ENCODE assay signal across 9 cellular contexts in the genomic region with DNA sequence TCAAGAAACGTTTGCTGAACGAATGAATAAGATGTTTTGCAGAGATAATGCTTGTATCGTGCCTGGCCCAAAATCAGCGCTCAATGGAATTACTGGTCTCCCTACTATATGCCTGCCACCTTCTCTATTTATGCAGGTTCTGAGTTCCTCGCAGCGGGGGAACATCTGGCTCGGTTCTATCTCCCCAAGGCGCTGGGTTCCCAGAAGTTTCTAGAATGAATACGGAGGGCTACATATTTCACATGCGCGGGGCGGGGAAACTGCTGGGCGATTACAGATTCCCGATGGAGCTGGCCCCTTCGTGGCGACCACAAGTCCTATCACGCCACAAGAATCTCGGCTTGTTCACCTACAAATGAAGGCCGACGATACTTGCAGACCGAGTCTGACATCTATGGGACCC. TPM values are rescaled to one million over a fixed set of nuclear protein-coding genes. Genes with fewer than 3 reads are reported as not detected.
DNase-seq lines count a peak whose midpoint lies in the region; ATAC-seq, FAIRE-seq and TF ChIP-seq lines count a peak whose summit lies in the region.
"Had no signal": no experiment of that assay in that cellular context is flagged by ENCODE, and none has a peak within 500 bp of the region (broad histone marks: within the 10 kb centered on the region; RNA-seq: fewer than 3 reads in every experiment).

No MANE protein-coding gene starts in this region.

- H3K18ac ChIP-seq in H1 (ENCODE audit: extremely low read depth, low read length): peak overlapping the region; percentile 79

- no peak overlapping the region for H2AK5ac ChIP-seq in H1 (ENCODE audit: low read depth, low read length)

- POLR2A ChIA-PET in BJ (lab: Charles Lee): interaction anchor here (0.6 to 0.7 kb wide), 3 partner anchors 10 to 120 kb away, joined by 3 to 11 read pairs (median 3); no protein-coding TSS in a partner anchor
- POLR2A ChIA-PET in H1 (lab: Charles Lee; ENCODE audit: partially characterized antibody): interaction anchor here (0.6 to 3.1 kb wide), 13 partner anchors 11 to 181 kb away, joined by 3 to 26 read pairs (median 6); partner anchors contain the start of genes ABCF3, CAMK2N2 and DVL3

- H2BK12ac ChIP-seq in H1 (ENCODE audit: low read depth, low read length): peak overlapping the region; percentile 53; the same call in 1 of the 2 replicates

- CTCF ChIA-PET in BJ (lab: Yijun Ruan, JAX): interaction anchor here (0.7 to 3.5 kb wide), 7 partner anchors 10 to 243 kb away, joined by 3 to 24 read pairs (median 3); partner anchors contain the start of gene EEF1AKMT4
- CTCF ChIA-PET in H1 (lab: Charles Lee; ENCODE audit: partially characterized antibody): interaction anchor here (1.2 to 3.0 kb wide), 7 partner anchors 10 to 242 kb away, joined by 3 to 25 read pairs (median 4); partner anchors contain the start of gene FAM131A

- no peak for TF ChIP-seq POLR2A in H1 (IDR thresholded peaks at IDR 0.05; ENCODE audit: control extremely low read depth in 1 of 2, low read depth in 2 of 2, low read length in 2 of 2)

- H2BK120ac ChIP-seq in H1 (replicated peaks; ENCODE audit: low read depth, low read length): no peak overlapping the region

- H3K23me2 ChIP-seq in H1 (ENCODE audit: low read depth, low read length): peaks cover 18% of the 10 kb centered on the region

- no peak overlapping the region for H2BK20ac ChIP-seq in H1 (ENCODE audit: low read length)

- H3K4me2 ChIP-seq in H1 (ENCODE audit: insufficient read depth in 1 of 2, low read depth in 2 of 2, low read length in 2 of 2): peak overlapping the region; percentile 89 to 99

- H4K8ac ChIP-seq in H1 (ENCODE audit: extremely low read depth, insufficient read depth, low read length): peak overlapping the region; percentile 88; the same call in 1 of the 2 replicates

- peak overlapping the region; percentile 38 to 92 (median 76); a peak in 6 of 7 replicates for H3K9ac ChIP-seq in H1 (replicated peaks in 1 of 4; ENCODE audit: extremely low read depth in 1 of 4, low read depth in 3 of 4, low read length in 3 of 4)

- no peak overlapping the region for H3K14ac ChIP-seq in H1 (ENCODE audit: insufficient read length)

- H3K4me3 ChIP-seq in BJ (ENCODE audit: low read depth, low read length) (peak overlapping the region; percentile 85), H1 (ENCODE audit: extremely low read depth in 1 of 4, insufficient read depth in 2 of 4, low read depth in 3 of 4, low read length in 4 of 4) (peak overlapping the region; percentile 82 to 98 (median 88))

- DNase-seq in BJ (ENCODE audit: low read depth) (no peak), NCI-H2227 treated with DMSO at 0.1 percent for 48 hours (lab: John Stamatoyannopoulos, UW) (peak; percentile 52), H1 (ENCODE audit: low read depth in 1 of 2, low spot score in 2 of 2) (no peak), RCC 7860 (ENCODE audit: low spot score) (no peak)
- no peak for DNase-seq in natural killer cell treated with Interleukin-12 subunit alpha and Interleukin-12 subunit beta and Interleukin-15 and Interleukin-18, amount 100 ng/mL, for 72 hours (ENCODE audit: low spot score)
- no peak for DNase-seq in stimulated activated CD4-positive, alpha-beta T cell treated with anti-CD3 and anti-CD28 coated beads, Interleukin-12 subunit alpha, Interleukin-12 subunit beta, amount 100 ng/mL, for 4 hours

- no peak overlapping the region for H3K27ac ChIP-seq in H1 (ENCODE audit: low read depth, low read length)

- H3K9me3 ChIP-seq in H1 (ENCODE audit: insufficient read depth in 2 of 2, low read depth in 1 of 2, low read length in 1 of 2): no peaks in the 10 kb centered on the region

- WGBS in H1 (ENCODE audit: extremely low coverage in 1 of 2, insufficient coverage in 1 of 2, insufficient read length in 1 of 2, insufficient replicate concordance in 2 of 2, low coverage in 1 of 2, low lambda C conversion rate in 2 of 2, missing lambda C conversion rate in 1 of 2), 2 experiments: 1% methylated on average over 21 of the region's 21 CpGs; no CpG with 5 or more reads in 1 of the 2 experiments

- H4K91ac ChIP-seq in H1 (replicated peaks; ENCODE audit: insufficient read length, low read length): peak overlapping the region; percentile 29

- no peak for TF ChIP-seq RAD21 in H1 (IDR thresholded peaks at IDR 0.05 in 1 of 2, conservative IDR thresholded peaks at IDR 0.05 in 1 of 2; ENCODE audit: low read depth in 2 of 2, low read length in 2 of 2)

- H3K36me3 Mint-ChIP-seq in natural killer cell treated with Interleukin-12 subunit alpha and Interleukin-12 subunit beta and Interleukin-15 and Interleukin-18, amount 100 ng/mL, for 72 hours: no peaks in the 10 kb centered on the region

- H3K27ac Mint-ChIP-seq in natural killer cell treated with Interleukin-12 subunit alpha and Interleukin-12 subunit beta and Interleukin-15 and Interleukin-18, amount 100 ng/mL, for 72 hours: peak overlapping the region; percentile 82 to 98

- ATAC-seq in GM21619 (IDR thresholded peaks at IDR 0.05; ENCODE audit: unreplicated experiment) (peak; percentile 5), HG03571 (IDR thresholded peaks at IDR 0.05; ENCODE audit: unreplicated experiment) (no peak)
- peak; percentile 14 to 18 for ATAC-seq in natural killer cell treated with Interleukin-12 subunit alpha and Interleukin-12 subunit beta and Interleukin-15 and Interleukin-18, amount 100 ng/mL, for 72 hours

- FAIRE-seq in H1 (lab: Jason Lieb, UNC): no peak
- FAIRE-seq in RCC 7860 (lab: Jason Lieb, UNC): no peak

- H3K27me3 ChIP-seq in BJ (ENCODE audit: control insufficient read depth, insufficient read depth, low read length) (no peaks in the 10 kb centered on the region), H1 (replicated peaks in 1 of 4; ENCODE audit: control insufficient read depth in 3 of 4, extremely low read depth in 1 of 4, insufficient read depth in 3 of 4, low read length in 3 of 4) (no peaks in the 10 kb centered on the region)

- no peaks in the 10 kb centered on the region; the same call in 1 of the 2 replicates for H3K79me1 ChIP-seq in H1 (ENCODE audit: low read depth, low read length)

- H3K36me3 ChIP-seq in BJ (ENCODE audit: control insufficient read depth, insufficient read depth, low read length): peaks cover 3% of the 10 kb centered on the region; the same call in 1 of the 2 replicates
- peaks cover 0 to 3% (median 0%) of the 10 kb centered on the region in 4 experiments; a peak in 1 of 8 replicates for H3K36me3 ChIP-seq in H1 (ENCODE audit: control insufficient read depth in 2 of 4, insufficient read depth in 4 of 4, low read length in 3 of 4)

- no peaks in the 10 kb centered on the region for H3K27me3 Mint-ChIP-seq in natural killer cell treated with Interleukin-12 subunit alpha and Interleukin-12 subunit beta and Interleukin-15 and Interleukin-18, amount 100 ng/mL, for 72 hours

- no peak for TF ChIP-seq CTCF in BJ (IDR thresholded peaks at IDR 0.05; ENCODE audit: insufficient read depth, low read depth, low read length)
- no peak for TF ChIP-seq CTCF in H1 (IDR thresholded peaks at IDR 0.05; ENCODE audit: control extremely low read depth in 1 of 3, insufficient read depth in 1 of 3, low read depth in 1 of 3, low read length in 3 of 3)

- peaks cover 0 to 2% of the 10 kb centered on the region in 2 experiments for H4K20me1 ChIP-seq in H1 (replicated peaks in 1 of 2; ENCODE audit: control insufficient read depth in 1 of 2, insufficient read depth in 2 of 2, low read length in 2 of 2)

- peaks cover 0 to 35% of the 10 kb centered on the region in 2 experiments; a peak in 3 of 4 replicates for H3K79me2 ChIP-seq in H1 (ENCODE audit: control insufficient read depth in 1 of 2, insufficient read depth in 2 of 2, low read length in 2 of 2)

- H4K5ac ChIP-seq in H1 (ENCODE audit: insufficient read length, low read depth, low read length): peak overlapping the region; percentile 69

- H3K9me3 Mint-ChIP-seq in natural killer cell treated with Interleukin-12 subunit alpha and Interleukin-12 subunit beta and Interleukin-15 and Interleukin-18, amount 100 ng/mL, for 72 hours: no peaks in the 10 kb centered on the region

- H3K56ac ChIP-seq in H1 (replicated peaks; ENCODE audit: insufficient read length, low read depth, low read length): no peak overlapping the region

- peaks cover 33 to 34% of the 10 kb centered on the region in 2 donors for H3K4me1 Mint-ChIP-seq in natural killer cell treated with Interleukin-12 subunit alpha and Interleukin-12 subunit beta and Interleukin-15 and Interleukin-18, amount 100 ng/mL, for 72 hours (ENCODE audit: low read depth in 2 of 2)

- peaks cover 2 to 9% (median 3%) of the 10 kb centered on the region in 4 experiments; a peak in 4 of 7 replicates for H3K4me1 ChIP-seq in H1 (replicated peaks in 1 of 4; ENCODE audit: control insufficient read depth in 3 of 4, insufficient read depth in 4 of 4, low read length in 3 of 4)

- H3K4me3 Mint-ChIP-seq in natural killer cell treated with Interleukin-12 subunit alpha and Interleukin-12 subunit beta and Interleukin-15 and Interleukin-18, amount 100 ng/mL, for 72 hours: peak overlapping the region; percentile 90

- TF ChIP-seq EP300 in H1 (IDR thresholded peaks at IDR 0.05; ENCODE audit: borderline replicate concordance in 1 of 2, low read depth in 2 of 2, low read length in 2 of 2): no peak

- H3K23ac ChIP-seq in H1 (ENCODE audit: insufficient read length): no peak overlapping the region

- no peak overlapping the region for H2BK15ac ChIP-seq in H1 (ENCODE audit: low read length)

- H2AFZ ChIP-seq in H1 (ENCODE audit: low read length): peak overlapping the region; percentile 81

- H2BK5ac ChIP-seq in H1 (ENCODE audit: low read depth, low read length): peak overlapping the region; percentile 82

- H3K4ac ChIP-seq in H1 (replicated peaks; ENCODE audit: insufficient read length, low read depth, low read length): no peak overlapping the region

RNA-seq across cellular contexts. Expression of gene EIF2B5, which starts 0.4 kb away (rescaled TPM):
- polyA plus RNA-seq in BJ (2011; rRNA removed) (31.0 and 32.9 TPM in 2 replicates), H1 (2011; rRNA removed) (32.1 and 33.1 TPM in 2 replicates)
- polyA minus RNA-seq in BJ (2011; rRNA and poly(A)+ RNA removed): 21.1 and 26.6 TPM in 2 replicates
- total RNA-seq in H1 (2021; fragmentation: NEBNext Ultra II Directional; extraction: Animal tissue kit (Norgen Biotek cat#: 25700)): 40.0 and 42.5 TPM in 2 replicates
- polyA plus RNA-seq in H1 (2011; cell fraction: cytosol; rRNA removed): 44.9 TPM
- polyA plus RNA-seq in H1 (2011; cell fraction: nucleus; rRNA removed): 63.9 TPM
- 36.5 to 43.9 TPM (median 37.4 TPM) in 4 replicates for polyA plus RNA-seq in H1 (2012, experiment 1 of 2)
- 33.2 TPM for polyA plus RNA-seq in H1 (2012, experiment 2 of 2)
- 29.6 TPM for polyA plus RNA-seq in H1 (2013, experiment 1 of 2)
- polyA plus RNA-seq in H1 (2013, experiment 2 of 2): 30.7 TPM
- polyA minus RNA-seq in H1 (2011; rRNA and poly(A)+ RNA removed): 46.4 and 51.6 TPM in 2 replicates
- polyA minus RNA-seq in H1 (2011; cell fraction: cytosol; rRNA and poly(A)+ RNA removed): 21.0 TPM
- polyA minus RNA-seq in H1 (2011; cell fraction: nucleus; rRNA and poly(A)+ RNA removed): 39.8 TPM
- 10 to 100 TPM; 63.0 to 91.9 TPM for total RNA-seq in natural killer cell treated with Interleukin-12 subunit alpha and Interleukin-12 subunit beta and Interleukin-15 and Interleukin-18, amount 100 ng/mL, for 72 hours

RNA-seq across cellular contexts. Expression of gene DVL3, which starts 20.4 kb away (rescaled TPM):
- polyA plus RNA-seq in BJ (2011; rRNA removed): 24.4 and 33.9 TPM in 2 replicates
- polyA minus RNA-seq in BJ (2011; rRNA and poly(A)+ RNA removed): 52.9 and 59.4 TPM in 2 replicates
- total RNA-seq in H1 (2021; fragmentation: NEBNext Ultra II Directional; extraction: Animal tissue kit (Norgen Biotek cat#: 25700)): 64.9 and 66.6 TPM in 2 replicates
- polyA plus RNA-seq in H1 (2011; rRNA removed): 38.5 and 51.2 TPM in 2 replicates
- polyA plus RNA-seq in H1 (2011; cell fraction: cytosol; rRNA removed): 36.1 TPM
- 111 TPM for polyA plus RNA-seq in H1 (2011; cell fraction: nucleus; rRNA removed)
- 38.0 to 54.6 TPM (median 48.8 TPM) in 4 replicates for polyA plus RNA-seq in H1 (2012, experiment 1 of 2)
- 29.5 TPM for polyA plus RNA-seq in H1 (2012, experiment 2 of 2)
- polyA plus RNA-seq in H1 (2013, experiment 1 of 2): 35.3 TPM
- polyA plus RNA-seq in H1 (2013, experiment 2 of 2): 35.6 TPM
- polyA minus RNA-seq in H1 (2011; rRNA and poly(A)+ RNA removed): 35.1 and 42.2 TPM in 2 replicates
- 29.9 TPM for polyA minus RNA-seq in H1 (2011; cell fraction: cytosol; rRNA and poly(A)+ RNA removed)
- 32.1 TPM for polyA minus RNA-seq in H1 (2011; cell fraction: nucleus; rRNA and poly(A)+ RNA removed)
- total RNA-seq in natural killer cell treated with Interleukin-12 subunit alpha and Interleukin-12 subunit beta and Interleukin-15 and Interleukin-18, amount 100 ng/mL, for 72 hours: 10 to 100 TPM; 52.3 to 60.3 TPM

RNA-seq across cellular contexts. Expression of gene HTR3E, which starts 37.9 kb away (rescaled TPM):
- not detected in 2 replicates for polyA plus RNA-seq in BJ (2011; rRNA removed)
- polyA minus RNA-seq in BJ (2011; rRNA and poly(A)+ RNA removed): not detected in 2 replicates
- not detected in 2 replicates for total RNA-seq in H1 (2021; fragmentation: NEBNext Ultra II Directional; extraction: Animal tissue kit (Norgen Biotek cat#: 25700))
- polyA plus RNA-seq in H1 (2011; rRNA removed): not detected in 2 replicates
- not detected for polyA plus RNA-seq in H1 (2011; cell fraction: cytosol; rRNA removed)
- not detected for polyA plus RNA-seq in H1 (2011; cell fraction: nucleus; rRNA removed)
- polyA plus RNA-seq in H1 (2012, experiment 1 of 2): not detected in 4 replicates
- not detected for polyA plus RNA-seq in H1 (2012, experiment 2 of 2)
- polyA plus RNA-seq in H1 (2013, experiment 1 of 2): not detected
- not detected for polyA plus RNA-seq in H1 (2013, experiment 2 of 2)
- not detected in 2 replicates for polyA minus RNA-seq in H1 (2011; rRNA and poly(A)+ RNA removed)
- polyA minus RNA-seq in H1 (2011; cell fraction: cytosol; rRNA and poly(A)+ RNA removed): not detected
- not detected for polyA minus RNA-seq in H1 (2011; cell fraction: nucleus; rRNA and poly(A)+ RNA removed)
- total RNA-seq in natural killer cell treated with Interleukin-12 subunit alpha and Interleukin-12 subunit beta and Interleukin-15 and Interleukin-18, amount 100 ng/mL, for 72 hours: not detected
- total RNA-seq: pulmonary artery endothelial cell had no signal

RNA-seq across cellular contexts. Expression of gene AP2M1, which starts 39.9 kb away (rescaled TPM):
- polyA plus RNA-seq in BJ (2011; rRNA removed) (1,059 and 1,761 TPM in 2 replicates), H1 (2011; rRNA removed) (454 and 540 TPM in 2 replicates)
- 473 and 533 TPM in 2 replicates for polyA minus RNA-seq in BJ (2011; rRNA and poly(A)+ RNA removed)
- total RNA-seq in H1 (2021; fragmentation: NEBNext Ultra II Directional; extraction: Animal tissue kit (Norgen Biotek cat#: 25700)): 391 and 403 TPM in 2 replicates
- 456 TPM for polyA plus RNA-seq in H1 (2011; cell fraction: cytosol; rRNA removed)
- polyA plus RNA-seq in H1 (2011; cell fraction: nucleus; rRNA removed): 429 TPM
- polyA plus RNA-seq in H1 (2012, experiment 1 of 2): 530 to 583 TPM (median 543 TPM) in 4 replicates
- polyA plus RNA-seq in H1 (2012, experiment 2 of 2): 718 TPM
- polyA plus RNA-seq in H1 (2013, experiment 1 of 2): 212 TPM
- polyA plus RNA-seq in H1 (2013, experiment 2 of 2): 214 TPM
- polyA minus RNA-seq in H1 (2011; rRNA and poly(A)+ RNA removed): 550 and 559 TPM in 2 replicates
- polyA minus RNA-seq in H1 (2011; cell fraction: cytosol; rRNA and poly(A)+ RNA removed): 149 TPM
- polyA minus RNA-seq in H1 (2011; cell fraction: nucleus; rRNA and poly(A)+ RNA removed): 181 TPM
- 100 to 1,000 TPM; 190 to 242 TPM for total RNA-seq in natural killer cell treated with Interleukin-12 subunit alpha and Interleukin-12 subunit beta and Interleukin-15 and Interleukin-18, amount 100 ng/mL, for 72 hours

RNA-seq across cellular contexts. Expression of gene ABCF3, which starts 51.3 kb away (rescaled TPM):
- polyA plus RNA-seq in BJ (2011; rRNA removed) (65.2 and 82.8 TPM in 2 replicates), H1 (2011; rRNA removed) (57.8 and 76.6 TPM in 2 replicates)
- 86.4 and 125 TPM in 2 replicates for polyA minus RNA-seq in BJ (2011; rRNA and poly(A)+ RNA removed)
- 50.9 and 51.6 TPM in 2 replicates for total RNA-seq in H1 (2021; fragmentation: NEBNext Ultra II Directional; extraction: Animal tissue kit (Norgen Biotek cat#: 25700))
- 55.1 TPM for polyA plus RNA-seq in H1 (2011; cell fraction: cytosol; rRNA removed)
- 203 TPM for polyA plus RNA-seq in H1 (2011; cell fraction: nucleus; rRNA removed)
- polyA plus RNA-seq in H1 (2012, experiment 1 of 2): 40.9 to 54.7 TPM (median 52.0 TPM) in 4 replicates
- polyA plus RNA-seq in H1 (2012, experiment 2 of 2): 34.1 TPM
- polyA plus RNA-seq in H1 (2013, experiment 1 of 2): 28.7 TPM
- 24.2 TPM for polyA plus RNA-seq in H1 (2013, experiment 2 of 2)
- polyA minus RNA-seq in H1 (2011; rRNA and poly(A)+ RNA removed): 60.0 and 74.3 TPM in 2 replicates
- polyA minus RNA-seq in H1 (2011; cell fraction: cytosol; rRNA and poly(A)+ RNA removed): 37.5 TPM
- 60.7 TPM for polyA minus RNA-seq in H1 (2011; cell fraction: nucleus; rRNA and poly(A)+ RNA removed)
- 100 to 1,000 TPM; 102 to 144 TPM for total RNA-seq in natural killer cell treated with Interleukin-12 subunit alpha and Interleukin-12 subunit beta and Interleukin-15 and Interleukin-18, amount 100 ng/mL, for 72 hours
